ENCODE assay signal across 23 cellular contexts in genomic region chr2:96648306-96648705, GRCh38. TPM values are rescaled to one million over a fixed set of nuclear protein-coding genes. Genes with fewer than 3 reads are reported as not detected.
DNase-seq lines count a peak whose midpoint lies in the region; ATAC-seq and TF ChIP-seq lines count a peak whose summit lies in the region.
"Had no signal": no experiment of that assay in that cellular context is flagged by ENCODE, and none has a peak within 500 bp of the region (broad histone marks: within the 10 kb centered on the region; RNA-seq: fewer than 3 reads in every experiment).

No MANE protein-coding gene starts in this region.

- H3K9me3 ChIP-seq in SJCRH30 (replicated peaks) = no peaks in the 10 kb centered on the region
- H3K9me3 ChIP-seq: BE2C, BLaER1 had no signal

- peak overlapping the region in 2 of 3 donors; percentile 35 to 44 for H3K27ac Mint-ChIP-seq in IgD-negative memory B cell
- H3K27ac Mint-ChIP-seq in endothelial cell (ENCODE audit: unreplicated experiment) = no peak overlapping the region
- H3K27ac Mint-ChIP-seq in naive thymus-derived CD8-positive, alpha-beta T cell = peak overlapping the region in 1 of 10 donors; percentile 16
- H3K27ac Mint-ChIP-seq: CD14-positive monocyte; CD4-positive, CD25-positive, alpha-beta regulatory T cell had no signal

- POLR2A ChIA-PET in naive thymus-derived CD8-positive, alpha-beta T cell (lab: Charles Lee) = no interaction called here

- no peaks in the 10 kb centered on the region for H3K4me1 ChIP-seq in SJCRH30
- H3K4me1 ChIP-seq: BE2C, BLaER1 had no signal

- H3K9me3 Mint-ChIP-seq in IgD-negative memory B cell (no peaks in the 10 kb centered on the region), endothelial cell (ENCODE audit: unreplicated experiment) (no peaks in the 10 kb centered on the region)
- H3K9me3 Mint-ChIP-seq in naive thymus-derived CD8-positive, alpha-beta T cell = no peaks in the 10 kb centered on the region
- H3K9me3 Mint-ChIP-seq: CD8-positive, alpha-beta memory T cell had no signal

- peaks cover 2% of the 10 kb centered on the region for H3K36me3 Mint-ChIP-seq in IgD-negative memory B cell
- H3K36me3 Mint-ChIP-seq in endothelial cell (ENCODE audit: low read depth, unreplicated experiment) = peaks cover 9% of the 10 kb centered on the region
- no peaks in the 10 kb centered on the region for H3K36me3 Mint-ChIP-seq in naive thymus-derived CD8-positive, alpha-beta T cell
- H3K36me3 Mint-ChIP-seq: CD14-positive monocyte; CD4-positive, alpha-beta memory T cell had no signal

- H3K4me3 Mint-ChIP-seq in IgD-negative memory B cell = no peak overlapping the region
- peak overlapping the region; percentile 65 for H3K4me3 Mint-ChIP-seq in endothelial cell (ENCODE audit: unreplicated experiment)
- no peak overlapping the region for H3K4me3 Mint-ChIP-seq in naive thymus-derived CD8-positive, alpha-beta T cell
- H3K4me3 Mint-ChIP-seq: CD14-positive monocyte; CD4-positive, alpha-beta memory T cell; CD4-positive, CD25-positive, alpha-beta regulatory T cell; CD8-positive, alpha-beta memory T cell had no signal

- no peaks in the 10 kb centered on the region for H3K27me3 ChIP-seq in SJCRH30
- H3K27me3 ChIP-seq: BE2C, BLaER1 had no signal

- H3K27me3 Mint-ChIP-seq in IgD-negative memory B cell (no peaks in the 10 kb centered on the region), endothelial cell (ENCODE audit: unreplicated experiment) (peaks cover 2% of the 10 kb centered on the region)
- H3K27me3 Mint-ChIP-seq in naive thymus-derived CD8-positive, alpha-beta T cell = peaks cover 0 to 4% (median 0%) of the 10 kb centered on the region in 5 donors
- H3K27me3 Mint-ChIP-seq: CD4-positive, alpha-beta memory T cell; CD8-positive, alpha-beta memory T cell had no signal

- H3K4me3 ChIP-seq in SJCRH30 = no peak overlapping the region
- H3K4me3 ChIP-seq: BLaER1, GM12878 had no signal

- ATAC-seq in naive thymus-derived CD8-positive, alpha-beta T cell = no peak
- ATAC-seq: GM12878 had no signal

- no peak for TF ChIP-seq CTCF in endothelial cell (IDR thresholded peaks at IDR 0.05; ENCODE audit: unreplicated experiment)

- H3K36me3 ChIP-seq in SJCRH30 = no peaks in the 10 kb centered on the region
- H3K36me3 ChIP-seq: BE2C, BLaER1 had no signal

- H3K4me1 Mint-ChIP-seq in IgD-negative memory B cell (no peaks in the 10 kb centered on the region), endothelial cell (ENCODE audit: unreplicated experiment) (no peaks in the 10 kb centered on the region)
- peaks cover 0 to 2% (median 0%) of the 10 kb centered on the region in 4 donors for H3K4me1 Mint-ChIP-seq in naive thymus-derived CD8-positive, alpha-beta T cell
- H3K4me1 Mint-ChIP-seq: CD4-positive, alpha-beta memory T cell; CD4-positive, CD25-positive, alpha-beta regulatory T cell; CD8-positive, alpha-beta memory T cell had no signal

- no peak overlapping the region for H3K27ac ChIP-seq in SJCRH30
- H3K27ac ChIP-seq: BLaER1 had no signal

- DNase-seq in SJCRH30 (peak; percentile 49 to 61), endothelial cell (ENCODE audit: low spot score) (no peak)
- DNase-seq in naive thymus-derived CD8-positive, alpha-beta T cell = no peak
- DNase-seq in activated CD4-positive, CD25-positive, alpha-beta regulatory T cell treated with anti-CD3 and anti-CD28 coated beads, Interleukin-2, amount 50 U/mL, for 72 hours = no peak
- DNase-seq: 8988T; ACHN; BE2C; C1 segment of cervical spinal cord; CD4-positive, alpha-beta memory T cell; CD4-positive, CD25-positive, alpha-beta regulatory T cell; CD8-positive, alpha-beta memory T cell; COR-L47; DMS 273 treated with DMSO at 0.1 percent for 48 hours; DMS153; DMS53; DMS79; DND-41; GDM1 had no signal

RNA-seq across cellular contexts. Expression of gene FER1L5, which starts 5.7 kb away (rescaled TPM):
- polyA plus RNA-seq in IgD-negative memory B cell = not detected
- total RNA-seq in SJCRH30 (2014; rRNA removed; shearing (Covaris generic)) = 0.04 TPM in 1 of 2 replicates, not detected in the other
- 1.0 TPM for total RNA-seq in endothelial cell (ENCODE audit: unreplicated experiment)
- not detected for total RNA-seq in naive thymus-derived CD8-positive, alpha-beta T cell
- under 1 TPM in 1 of 3 donors, not detected in 2; 0.02 TPM for polyA plus RNA-seq in naive thymus-derived CD8-positive, alpha-beta T cell
- total RNA-seq: CD4-positive, alpha-beta memory T cell; CD4-positive, CD25-positive, alpha-beta regulatory T cell; CD8-positive, alpha-beta memory T cell; G401; GM12878 had no signal
- polyA plus RNA-seq: CD14-positive monocyte; CD4-positive, alpha-beta memory T cell; CD8-positive, alpha-beta memory T cell; GM12878 had no signal

RNA-seq across cellular contexts. Expression of gene KANSL3, which starts 10.2 kb away (rescaled TPM):
- 17.3 TPM for polyA plus RNA-seq in IgD-negative memory B cell
- total RNA-seq in SJCRH30 (2014; rRNA removed; shearing (Covaris generic)) = 46.1 and 50.9 TPM in 2 replicates
- total RNA-seq in endothelial cell (ENCODE audit: unreplicated experiment) = 36.3 TPM
- 10 to 100 TPM; 57.6 to 61.8 TPM for total RNA-seq in naive thymus-derived CD8-positive, alpha-beta T cell
- 10 to 100 TPM in 2 of 3 donors, 1 to 10 TPM in 1; 8.3 to 18.2 (median 11.4) TPM for polyA plus RNA-seq in naive thymus-derived CD8-positive, alpha-beta T cell

Comparison
In these comparisons a context has a peak if more than half of its experiments do, and no peak if none do; other contexts are left out.
1. DNase-seq: peak in SJCRH30 (2 of 2); none in endothelial cell (single experiment), naive thymus-derived CD8-positive, alpha-beta T cell (0 of 10) and activated CD4-positive, CD25-positive, alpha-beta regulatory T cell treated with anti-CD3 and anti-CD28 coated beads, Interleukin-2, amount 50 U/mL, for 72 hours (single experiment).